In genomic region chr12:99804715-99805114, GRCh38 we compare ENCODE assay signal across 22 cellular contexts.
"Had no signal": no experiment of that assay in that cellular context is flagged by ENCODE, and none has a peak within 500 bp of the region (broad histone marks: within the 10 kb centered on the region; RNA-seq: fewer than 3 reads in every experiment).

No MANE protein-coding gene starts in this region.

- H3K27me3 Mint-ChIP-seq: activated naive CD4-positive, alpha-beta T cell treated with anti-CD3 and anti-CD28 coated beads, Interleukin-2, amount 50 U/mL, for 24 hours; activated T-cell treated with anti-CD3 and anti-CD28 coated beads, Interleukin-2, amount 50 U/mL, for 24 hours had no signal

- H3K27ac ChIP-seq: breast epithelium, PC-9 had no signal

- H3K9me3 ChIP-seq: breast epithelium had no signal

- H2AFZ ChIP-seq: PC-9 had no signal

- H3K27ac Mint-ChIP-seq: activated CD8-positive, alpha-beta T cell treated with anti-CD3 and anti-CD28 coated beads, Interleukin-2, amount 10 ng/mL, durations not matched to agents 7 days and 5 days; activated naive CD4-positive, alpha-beta T cell treated with anti-CD3 and anti-CD28 coated beads, Interleukin-2, amount 50 U/mL, for 24 hours; activated T-cell treated with anti-CD3 and anti-CD28 coated beads, Interleukin-2, amount 50 U/mL, for 24 hours; activated T-helper 1 cell treated with anti-CD3 and anti-CD28 coated beads, Interleukin-12 subunit alpha, Interleukin-12 subunit beta, Interleukin-2, Interleukin-4 antibody, amounts not matched to agents 30 ng/mL and 10 ng/mL and 1 ng/mL, durations not matched to agents 14 hours and 24 hours and 36 hours; T-helper 1 cell treated with Interleukin-12 subunit alpha and Interleukin-12 subunit beta and Interleukin-4 antibody, amounts not matched to agents 30 μg/mL and 1 μg/mL, for 36 hours had no signal

- H3K4me1 Mint-ChIP-seq: activated naive CD4-positive, alpha-beta T cell treated with anti-CD3 and anti-CD28 coated beads, Interleukin-2, amount 50 U/mL, for 24 hours had no signal

- H3K36me3 Mint-ChIP-seq: activated naive CD4-positive, alpha-beta T cell treated with anti-CD3 and anti-CD28 coated beads, Interleukin-2, amount 50 U/mL, for 24 hours had no signal

- H3K4me2 ChIP-seq: PC-9 had no signal

- H3K4me1 ChIP-seq: breast epithelium had no signal

- H3K27me3 ChIP-seq: breast epithelium had no signal

- H3K4me3 ChIP-seq: breast epithelium, PC-9 had no signal

- H3K4me3 Mint-ChIP-seq: activated CD8-positive, alpha-beta T cell treated with anti-CD3 and anti-CD28 coated beads, Interleukin-2, amount 10 ng/mL, durations not matched to agents 7 days and 5 days; activated naive CD4-positive, alpha-beta T cell treated with anti-CD3 and anti-CD28 coated beads, Interleukin-2, amount 50 U/mL, for 24 hours; activated T-cell treated with anti-CD3 and anti-CD28 coated beads, Interleukin-2, amount 50 U/mL, for 24 hours; activated T-helper 1 cell treated with anti-CD3 and anti-CD28 coated beads, Interleukin-12 subunit alpha, Interleukin-12 subunit beta, Interleukin-2, Interleukin-4 antibody, amounts not matched to agents 30 ng/mL and 10 ng/mL and 1 ng/mL, durations not matched to agents 14 hours and 24 hours and 36 hours; T-helper 1 cell treated with Interleukin-12 subunit alpha and Interleukin-12 subunit beta and Interleukin-4 antibody, amounts not matched to agents 30 μg/mL and 1 μg/mL, for 36 hours had no signal

- H3K9me3 Mint-ChIP-seq: activated T-cell treated with anti-CD3 and anti-CD28 coated beads, Interleukin-2, amount 50 U/mL, for 24 hours; activated T-helper 1 cell treated with anti-CD3 and anti-CD28 coated beads, Interleukin-12 subunit alpha, Interleukin-12 subunit beta, Interleukin-2, Interleukin-4 antibody, amounts not matched to agents 30 ng/mL and 10 ng/mL and 1 ng/mL, durations not matched to agents 14 hours and 24 hours and 36 hours; T-helper 1 cell treated with Interleukin-12 subunit alpha and Interleukin-12 subunit beta and Interleukin-4 antibody, amounts not matched to agents 30 μg/mL and 1 μg/mL, for 36 hours had no signal

- DNase-seq: activated CD4-positive, alpha-beta T cell treated with anti-CD3 and anti-CD28 coated beads for 4 hours; activated CD4-positive, alpha-beta T cell treated with anti-CD3 and anti-CD28 coated beads, Interleukin-2, amount 50 U/mL, for 4 hours; activated CD8-positive, alpha-beta T cell treated with anti-CD3 and anti-CD28 coated beads, Interleukin-2, amount 10 ng/mL, durations not matched to agents 7 days and 5 days; activated effector memory CD4-positive, alpha-beta T cell treated with Interleukin-2 at 50 U/mL for 16 hours; activated naive CD4-positive, alpha-beta T cell; activated T-cell treated with anti-CD3 and anti-CD28 coated beads, Interleukin-2, amount 50 U/mL, for 24 hours; aorta; central memory CD4-positive, alpha-beta T cell; Karpas-422; NCI-H1048; NCI-H146; NCI-H187 treated with DMSO at 0.1 percent for 48 hours; NCI-H345; NCI-H510A; NCI-H526 treated with DMSO at 0.1 percent for 48 hours; NK-92 treated with Interleukin-12 subunit alpha and Interleukin-12 subunit beta, amount 100 ng/mL, for 24 hours; PC-9; SHP77 treated with DMSO at 0.1 percent for 48 hours had no signal
